In the genomic region with DNA sequence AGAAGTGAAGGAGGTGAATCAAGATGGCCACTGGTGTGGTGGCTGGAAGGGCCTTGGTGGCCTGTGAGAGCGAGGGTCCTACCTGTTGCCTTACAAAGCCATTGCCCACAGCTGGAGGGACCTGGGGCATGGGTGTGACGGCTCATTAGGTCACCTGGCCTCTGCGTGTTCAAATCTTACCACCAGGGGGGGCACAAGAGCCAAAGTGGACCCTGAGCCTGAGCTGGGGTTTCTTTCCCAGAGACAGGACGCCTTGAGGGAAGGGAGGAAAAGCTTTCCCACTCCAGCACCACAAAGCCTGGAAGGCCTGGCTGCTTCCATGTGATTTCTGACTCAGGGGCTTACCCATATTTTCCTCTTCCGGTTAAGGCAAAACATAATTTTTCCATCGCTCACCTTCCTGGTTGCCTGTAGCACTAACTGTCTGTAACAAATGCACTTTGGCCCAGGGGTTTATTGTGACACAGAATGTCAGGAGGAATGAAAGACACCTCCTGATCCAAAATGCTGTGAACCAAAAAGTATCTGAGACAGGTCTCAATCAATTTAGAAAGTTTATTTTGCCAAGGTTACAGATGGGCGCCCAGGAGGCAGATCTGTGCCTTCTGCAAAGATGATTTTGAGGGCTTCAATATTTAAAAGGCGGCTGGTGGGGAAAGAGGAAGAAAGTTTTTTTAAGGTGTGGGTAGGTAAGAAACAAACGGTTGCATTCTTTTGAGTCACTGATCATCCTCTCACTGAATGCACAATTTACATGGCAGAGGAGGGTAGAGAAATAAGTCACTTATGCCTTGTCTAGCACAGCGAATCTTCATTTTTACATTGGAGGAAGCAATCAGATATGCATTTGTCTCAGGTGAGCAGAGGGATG, we compare ENCODE assay signal across 8 cellular contexts. TPM values are rescaled to one million over a fixed set of nuclear protein-coding genes. Genes with fewer than 3 reads are reported as not detected.
DNase-seq lines count a peak whose midpoint lies in the region; ATAC-seq and TF ChIP-seq lines count a peak whose summit lies in the region.

No MANE protein-coding gene starts in this region.

- H3K4me1 ChIP-seq in SJSA1 (replicated peaks), result peaks cover 32% of the 10 kb centered on the region
- peaks cover 0 to 23% (median 7%) of the 10 kb centered on the region in 4 donors for H3K4me1 ChIP-seq in tibial artery

- H3K27ac ChIP-seq in SJSA1 (peak overlapping the region; percentile 33), tibial artery (peak overlapping the region; percentile 48 to 50)

- peaks cover 29% of the 10 kb centered on the region for H3K27me3 Mint-ChIP-seq in glutamatergic neuron (ENCODE audit: unreplicated experiment)

- intact Hi-C loops in tibial artery (cut with DNase I; ENCODE audit: low total_unique reads), result loop anchor here (2.0 to 5.0 kb wide), 3 partner anchors 36 to 129 kb away; no protein-coding TSS in a partner anchor

- DNase-seq in GM10266 (ENCODE audit: extremely low spot score), result peak; percentile 93
- peak; percentile 27 for DNase-seq in KG1 (lab: John Stamatoyannopoulos, UW)
- DNase-seq in SJSA1 (ENCODE audit: low read depth in 1 of 2, low spot score in 2 of 2), result peak; percentile 88 to 89
- DNase-seq in activated naive CD4-positive, alpha-beta T cell treated with anti-CD3 and anti-CD28 coated beads, Interleukin-2, amount 50 U/mL, for 16 hours, result peak; percentile 74
- DNase-seq in glutamatergic neuron, result peak; percentile 89
- peak; percentile 86 for DNase-seq in pons (ENCODE audit: low spot score)
- peak; percentile 88 to 93 for DNase-seq in tibial artery

- TF ChIP-seq CTCF in GM10266 (IDR thresholded peaks at IDR 0.05; ENCODE audit: control insufficient read depth, insufficient read depth, low read depth, missing control alignments), result peak; percentile 88
- TF ChIP-seq CTCF in glutamatergic neuron (IDR thresholded peaks at IDR 0.05; ENCODE audit: partially characterized antibody, unreplicated experiment), result peak; percentile 95
- peak; percentile 93 to 98 for TF ChIP-seq CTCF in tibial artery (IDR thresholded peaks at IDR 0.05)

- no peak overlapping the region for H3K4me3 ChIP-seq in SJSA1
- H3K4me3 ChIP-seq in tibial artery, result no peak overlapping the region

- H3K36me3 Mint-ChIP-seq in glutamatergic neuron (ENCODE audit: unreplicated experiment), result no peaks in the 10 kb centered on the region

- H3K27me3 ChIP-seq in SJSA1 (replicated peaks) (no peaks in the 10 kb centered on the region), tibial artery (no peaks in the 10 kb centered on the region)

- H3K4me1 Mint-ChIP-seq in glutamatergic neuron (ENCODE audit: low read depth, unreplicated experiment), result peaks cover 22% of the 10 kb centered on the region

- peaks cover 16% of the 10 kb centered on the region for H3K9me3 Mint-ChIP-seq in glutamatergic neuron (ENCODE audit: unreplicated experiment)

- ATAC-seq in GM19467 (IDR thresholded peaks at IDR 0.05; ENCODE audit: unreplicated experiment), result no peak

- H3K36me3 ChIP-seq in SJSA1 (peaks cover 7% of the 10 kb centered on the region; the same call in 1 of the 2 replicates), tibial artery (no peaks in the 10 kb centered on the region)

- H3K9me3 ChIP-seq in SJSA1 (replicated peaks), result no peaks in the 10 kb centered on the region
- H3K9me3 ChIP-seq in tibial artery, result no peaks in the 10 kb centered on the region

- no peak overlapping the region for H3K4me3 Mint-ChIP-seq in glutamatergic neuron (ENCODE audit: unreplicated experiment)

- H3K27ac Mint-ChIP-seq in glutamatergic neuron (ENCODE audit: unreplicated experiment), result no peak overlapping the region

RNA-seq across cellular contexts. Expression of a gene that starts 4.3 kb away (rescaled TPM):
- 279 and 304 TPM in 2 replicates for total RNA-seq in SJSA1 (2014; rRNA removed; shearing (Covaris generic))
- 17.6 TPM for total RNA-seq in glutamatergic neuron (ENCODE audit: unreplicated experiment)

Comparison
In these comparisons a context has a peak if more than half of its experiments do, and no peak if none do; other contexts are left out.
1. DNase-seq: peak in every context shown above with its lines; median percentile 93 in GM10266; 90 in tibial artery; 89 in glutamatergic neuron; 88 in SJSA1; 86 in pons; 74 in activated naive CD4-positive, alpha-beta T cell treated with anti-CD3 and anti-CD28 coated beads, Interleukin-2, amount 50 U/mL, for 16 hours; 27 in KG1.
2. RNA of a gene that starts 4.3 kb away (total RNA-seq): 279 to 304 TPM in SJSA1; 17.6 TPM in glutamatergic neuron (single experiment); every median in the first group is over 10 times any median in the second.
3. Peak in every context shown above with its lines, with median percentiles within 50 percentile points of each other: CTCF ChIP-seq.